ENCODE assay signal across 1 cellular context in the genomic region with DNA sequence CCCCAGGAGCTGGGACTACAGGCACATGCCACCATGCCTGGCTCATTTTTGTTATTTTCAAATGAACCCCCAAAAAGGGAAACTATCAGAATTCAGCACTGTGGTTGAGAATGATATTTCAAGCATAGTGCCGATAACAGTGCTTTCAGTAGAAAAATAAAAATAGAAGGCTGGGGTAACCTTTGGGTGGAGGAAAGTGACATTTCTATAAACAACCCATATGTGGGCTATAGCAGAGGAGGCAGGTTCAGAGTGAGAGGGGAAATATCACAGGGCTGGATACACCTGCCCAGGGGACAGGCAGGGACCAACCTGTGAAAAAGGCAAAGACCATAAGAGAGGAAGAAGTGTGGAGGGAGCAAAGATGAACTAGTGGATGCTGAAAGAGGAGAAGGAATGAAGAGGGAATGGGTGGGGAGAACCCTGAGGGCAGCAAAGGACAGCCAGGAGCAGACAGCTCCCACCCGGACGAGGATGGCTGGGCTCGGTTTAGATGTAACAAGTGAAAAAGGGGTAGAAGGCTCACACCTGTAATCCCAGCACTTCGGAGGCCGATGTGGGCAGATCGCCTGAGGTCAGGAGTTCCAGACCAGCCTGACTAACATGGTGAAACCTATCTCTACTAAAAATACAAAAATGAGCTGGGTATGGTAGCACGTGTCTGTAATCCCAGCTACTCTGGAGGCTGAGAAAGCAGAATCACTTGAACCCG.
TF ChIP-seq lines count a peak whose summit lies in the region.

No MANE protein-coding gene starts in this region.

TF ChIP-seq in H1, 55 proteins besides CTCF, POLR2A, EP300 and RAD21:
- TF ChIP-seq TCF12 (IDR thresholded peaks at IDR 0.05; ENCODE audit: low read depth, low read length) (no peak), HDAC2 (IDR thresholded peaks at IDR 0.05; ENCODE audit: borderline replicate concordance in 1 of 2, low read depth in 2 of 2, low read length in 2 of 2) (no peak), TAF7 (optimal IDR thresholded peaks at IDR 0.05; ENCODE audit: borderline replicate concordance, low read depth, low read length) (no peak), HDAC6 (IDR thresholded peaks at IDR 0.05; ENCODE audit: low read depth, low read length) (no peak), SP2 (IDR thresholded peaks at IDR 0.05; ENCODE audit: low read length) (no peak), SIN3A (conservative IDR thresholded peaks at IDR 0.05 in 1 of 2, IDR thresholded peaks at IDR 0.05 in 1 of 2; ENCODE audit: low read depth in 1 of 2, low read length in 2 of 2) (no peak), RBBP5 (IDR thresholded peaks at IDR 0.05; ENCODE audit: borderline replicate concordance, low read depth, low read length) (no peak), CTBP2 (IDR thresholded peaks at IDR 0.05; ENCODE audit: borderline replicate concordance, insufficient read depth, insufficient read length, low read length) (no peak), RNF2 (IDR thresholded peaks at IDR 0.05; ENCODE audit: borderline replicate concordance, low read depth, low read length, missing control alignments, poor library complexity, severe bottlenecking) (no peak), CHD2 (IDR thresholded peaks at IDR 0.05; ENCODE audit: low read length) (no peak), SP4 (IDR thresholded peaks at IDR 0.05; ENCODE audit: low read length) (no peak), BACH1 (IDR thresholded peaks at IDR 0.05; ENCODE audit: low read length) (no peak), SIX5 (IDR thresholded peaks at IDR 0.05; ENCODE audit: low read depth, low read length) (no peak), RXRA (IDR thresholded peaks at IDR 0.05; ENCODE audit: insufficient read depth, low read depth, low read length) (no peak), FOSL1 (IDR thresholded peaks at IDR 0.05; ENCODE audit: insufficient read depth, low read depth, low read length) (no peak), ZNF274 (IDR thresholded peaks at IDR 0.05; ENCODE audit: borderline replicate concordance, extremely low read depth, low read length) (no peak), BCL11A (IDR thresholded peaks at IDR 0.05; ENCODE audit: low read depth in 2 of 2, low read length in 2 of 2) (no peak)
- TF ChIP-seq, protein P1, sequence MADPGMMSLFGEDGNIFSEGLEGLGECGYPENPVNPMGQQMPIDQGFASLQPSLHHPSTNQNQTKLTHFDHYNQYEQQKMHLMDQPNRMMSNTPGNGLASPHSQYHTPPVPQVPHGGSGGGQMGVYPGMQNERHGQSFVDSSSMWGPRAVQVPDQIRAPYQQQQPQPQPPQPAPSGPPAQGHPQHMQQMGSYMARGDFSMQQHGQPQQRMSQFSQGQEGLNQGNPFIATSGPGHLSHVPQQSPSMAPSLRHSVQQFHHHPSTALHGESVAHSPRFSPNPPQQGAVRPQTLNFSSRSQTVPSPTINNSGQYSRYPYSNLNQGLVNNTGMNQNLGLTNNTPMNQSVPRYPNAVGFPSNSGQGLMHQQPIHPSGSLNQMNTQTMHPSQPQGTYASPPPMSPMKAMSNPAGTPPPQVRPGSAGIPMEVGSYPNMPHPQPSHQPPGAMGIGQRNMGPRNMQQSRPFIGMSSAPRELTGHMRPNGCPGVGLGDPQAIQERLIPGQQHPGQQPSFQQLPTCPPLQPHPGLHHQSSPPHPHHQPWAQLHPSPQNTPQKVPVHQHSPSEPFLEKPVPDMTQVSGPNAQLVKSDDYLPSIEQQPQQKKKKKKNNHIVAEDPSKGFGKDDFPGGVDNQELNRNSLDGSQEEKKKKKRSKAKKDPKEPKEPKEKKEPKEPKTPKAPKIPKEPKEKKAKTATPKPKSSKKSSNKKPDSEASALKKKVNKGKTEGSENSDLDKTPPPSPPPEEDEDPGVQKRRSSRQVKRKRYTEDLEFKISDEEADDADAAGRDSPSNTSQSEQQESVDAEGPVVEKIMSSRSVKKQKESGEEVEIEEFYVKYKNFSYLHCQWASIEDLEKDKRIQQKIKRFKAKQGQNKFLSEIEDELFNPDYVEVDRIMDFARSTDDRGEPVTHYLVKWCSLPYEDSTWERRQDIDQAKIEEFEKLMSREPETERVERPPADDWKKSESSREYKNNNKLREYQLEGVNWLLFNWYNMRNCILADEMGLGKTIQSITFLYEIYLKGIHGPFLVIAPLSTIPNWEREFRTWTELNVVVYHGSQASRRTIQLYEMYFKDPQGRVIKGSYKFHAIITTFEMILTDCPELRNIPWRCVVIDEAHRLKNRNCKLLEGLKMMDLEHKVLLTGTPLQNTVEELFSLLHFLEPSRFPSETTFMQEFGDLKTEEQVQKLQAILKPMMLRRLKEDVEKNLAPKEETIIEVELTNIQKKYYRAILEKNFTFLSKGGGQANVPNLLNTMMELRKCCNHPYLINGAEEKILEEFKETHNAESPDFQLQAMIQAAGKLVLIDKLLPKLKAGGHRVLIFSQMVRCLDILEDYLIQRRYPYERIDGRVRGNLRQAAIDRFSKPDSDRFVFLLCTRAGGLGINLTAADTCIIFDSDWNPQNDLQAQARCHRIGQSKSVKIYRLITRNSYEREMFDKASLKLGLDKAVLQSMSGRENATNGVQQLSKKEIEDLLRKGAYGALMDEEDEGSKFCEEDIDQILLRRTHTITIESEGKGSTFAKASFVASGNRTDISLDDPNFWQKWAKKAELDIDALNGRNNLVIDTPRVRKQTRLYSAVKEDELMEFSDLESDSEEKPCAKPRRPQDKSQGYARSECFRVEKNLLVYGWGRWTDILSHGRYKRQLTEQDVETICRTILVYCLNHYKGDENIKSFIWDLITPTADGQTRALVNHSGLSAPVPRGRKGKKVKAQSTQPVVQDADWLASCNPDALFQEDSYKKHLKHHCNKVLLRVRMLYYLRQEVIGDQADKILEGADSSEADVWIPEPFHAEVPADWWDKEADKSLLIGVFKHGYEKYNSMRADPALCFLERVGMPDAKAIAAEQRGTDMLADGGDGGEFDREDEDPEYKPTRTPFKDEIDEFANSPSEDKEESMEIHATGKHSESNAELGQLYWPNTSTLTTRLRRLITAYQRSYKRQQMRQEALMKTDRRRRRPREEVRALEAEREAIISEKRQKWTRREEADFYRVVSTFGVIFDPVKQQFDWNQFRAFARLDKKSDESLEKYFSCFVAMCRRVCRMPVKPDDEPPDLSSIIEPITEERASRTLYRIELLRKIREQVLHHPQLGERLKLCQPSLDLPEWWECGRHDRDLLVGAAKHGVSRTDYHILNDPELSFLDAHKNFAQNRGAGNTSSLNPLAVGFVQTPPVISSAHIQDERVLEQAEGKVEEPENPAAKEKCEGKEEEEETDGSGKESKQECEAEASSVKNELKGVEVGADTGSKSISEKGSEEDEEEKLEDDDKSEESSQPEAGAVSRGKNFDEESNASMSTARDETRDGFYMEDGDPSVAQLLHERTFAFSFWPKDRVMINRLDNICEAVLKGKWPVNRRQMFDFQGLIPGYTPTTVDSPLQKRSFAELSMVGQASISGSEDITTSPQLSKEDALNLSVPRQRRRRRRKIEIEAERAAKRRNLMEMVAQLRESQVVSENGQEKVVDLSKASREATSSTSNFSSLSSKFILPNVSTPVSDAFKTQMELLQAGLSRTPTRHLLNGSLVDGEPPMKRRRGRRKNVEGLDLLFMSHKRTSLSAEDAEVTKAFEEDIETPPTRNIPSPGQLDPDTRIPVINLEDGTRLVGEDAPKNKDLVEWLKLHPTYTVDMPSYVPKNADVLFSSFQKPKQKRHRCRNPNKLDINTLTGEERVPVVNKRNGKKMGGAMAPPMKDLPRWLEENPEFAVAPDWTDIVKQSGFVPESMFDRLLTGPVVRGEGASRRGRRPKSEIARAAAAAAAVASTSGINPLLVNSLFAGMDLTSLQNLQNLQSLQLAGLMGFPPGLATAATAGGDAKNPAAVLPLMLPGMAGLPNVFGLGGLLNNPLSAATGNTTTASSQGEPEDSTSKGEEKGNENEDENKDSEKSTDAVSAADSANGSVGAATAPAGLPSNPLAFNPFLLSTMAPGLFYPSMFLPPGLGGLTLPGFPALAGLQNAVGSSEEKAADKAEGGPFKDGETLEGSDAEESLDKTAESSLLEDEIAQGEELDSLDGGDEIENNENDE (IDR thresholded peaks at IDR 0.05; ENCODE audit: insufficient replicate concordance, low read length), result no peak
- TF ChIP-seq, protein P2, sequence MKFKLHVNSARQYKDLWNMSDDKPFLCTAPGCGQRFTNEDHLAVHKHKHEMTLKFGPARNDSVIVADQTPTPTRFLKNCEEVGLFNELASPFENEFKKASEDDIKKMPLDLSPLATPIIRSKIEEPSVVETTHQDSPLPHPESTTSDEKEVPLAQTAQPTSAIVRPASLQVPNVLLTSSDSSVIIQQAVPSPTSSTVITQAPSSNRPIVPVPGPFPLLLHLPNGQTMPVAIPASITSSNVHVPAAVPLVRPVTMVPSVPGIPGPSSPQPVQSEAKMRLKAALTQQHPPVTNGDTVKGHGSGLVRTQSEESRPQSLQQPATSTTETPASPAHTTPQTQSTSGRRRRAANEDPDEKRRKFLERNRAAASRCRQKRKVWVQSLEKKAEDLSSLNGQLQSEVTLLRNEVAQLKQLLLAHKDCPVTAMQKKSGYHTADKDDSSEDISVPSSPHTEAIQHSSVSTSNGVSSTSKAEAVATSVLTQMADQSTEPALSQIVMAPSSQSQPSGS (IDR thresholded peaks at IDR 0.05; ENCODE audit: low read length), result no peak
